Comparison of ENCODE assay signal across 20 cellular contexts in genomic region chr4:101331017-101331416, GRCh38. TPM values are rescaled to one million over a fixed set of nuclear protein-coding genes. Genes with fewer than 3 reads are reported as not detected.
A peak's percentile ranks its signal among the peaks of the same experiment; 100 is the strongest.
DNase-seq lines count a peak whose midpoint lies in the region; ATAC-seq and TF ChIP-seq lines count a peak whose summit lies in the region.
"Had no signal": no experiment of that assay in that cellular context is flagged by ENCODE, and none has a peak within 500 bp of the region (broad histone marks: within the 10 kb centered on the region; RNA-seq: fewer than 3 reads in every experiment).

No MANE protein-coding gene starts in this region.

- H3K36me3 ChIP-seq in HCT116 (ENCODE audit: control insufficient read depth in 1 of 2, insufficient read depth in 2 of 2, low read length in 2 of 2) (no peaks in the 10 kb centered on the region), RWPE2 (ENCODE audit: low read depth) (no peaks in the 10 kb centered on the region; the same call in 1 of the 2 replicates), trophoblast cell (ENCODE audit: control insufficient read depth in 1 of 2, insufficient read depth in 2 of 2, low read length in 2 of 2) (no peaks in the 10 kb centered on the region), neural progenitor cell (no peaks in the 10 kb centered on the region)

- H3K4me1 Mint-ChIP-seq in neural progenitor cell: peaks cover 16% of the 10 kb centered on the region

- H4K8ac ChIP-seq in trophoblast cell (ENCODE audit: low read depth, low read length): no peak overlapping the region

- no peak overlapping the region for H3K23ac ChIP-seq in trophoblast cell (ENCODE audit: low read length)

- H3K14ac ChIP-seq in trophoblast cell (ENCODE audit: low read length): no peak overlapping the region

- H3K9ac ChIP-seq in HCT116 (ENCODE audit: low read length) (no peak overlapping the region), trophoblast cell (ENCODE audit: low read length) (no peak overlapping the region), neural progenitor cell (no peak overlapping the region)

- H3K79me2 ChIP-seq in HCT116 (ENCODE audit: insufficient read depth, low read length) (peaks cover 100% of the 10 kb centered on the region), trophoblast cell (ENCODE audit: control insufficient read depth, insufficient read depth, low read length, poor library complexity) (no peaks in the 10 kb centered on the region), neural progenitor cell (ENCODE audit: low read depth) (peaks cover 81% of the 10 kb centered on the region)

- no peak overlapping the region for H3K27ac ChIP-seq in HCT116 (ENCODE audit: low read depth, low read length)
- H3K27ac ChIP-seq in RWPE2 (ENCODE audit: poor library complexity, severe bottlenecking): peak overlapping the region; percentile 8
- H3K27ac ChIP-seq in trophoblast cell (ENCODE audit: low read depth, low read length): no peak overlapping the region
- H3K27ac ChIP-seq in neural progenitor cell: no peak overlapping the region
- H3K27ac ChIP-seq: HL-60 had no signal

- no peak overlapping the region for H2BK12ac ChIP-seq in trophoblast cell (ENCODE audit: low read length)

- peaks cover 5% of the 10 kb centered on the region for H3F3A ChIP-seq in neural progenitor cell (ENCODE audit: low read depth)

- no peak for TF ChIP-seq RAD21 in HCT116 (IDR thresholded peaks at IDR 0.05; ENCODE audit: low read depth)

- RAD21 ChIA-PET in HCT116 (lab: Charles Lee; ENCODE audit: low non-redundant PET in 1 of 2, low total read pairs in 2 of 2, uncharacterized antibody in 2 of 2, unreplicated experiment in 2 of 2): no interaction called here

- DNase-seq in HCT116 (ENCODE audit: low read depth, low spot score) (no peak), RWPE2 (ENCODE audit: low spot score) (no peak), epithelial cell of esophagus (ENCODE audit: low read depth) (peak; percentile 89), trophoblast cell (peak; percentile 35 to 70), dedifferentiated amniotic fluid mesenchymal stem cell (ENCODE audit: extremely low spot score) (no peak), neural progenitor cell (ENCODE audit: low spot score) (no peak), activated T-cell treated with anti-CD3 and anti-CD28 coated beads for 4 hours (no peak)
- DNase-seq: CD4-positive, CD25-positive, alpha-beta regulatory T cell; H9; KG1; NCI-H1105; NCI-H146; NCI-H2029; NCI-H226; NCI-H510A treated with DMSO at 0.1 percent for 48 hours; NCI-H774; NK-92 treated with Interleukin-12 subunit alpha and Interleukin-12 subunit beta, amount 100 ng/mL, for 24 hours had no signal

- TF ChIP-seq CTCF in HCT116 (IDR thresholded peaks at IDR 0.05 in 2 of 3, conservative IDR thresholded peaks at IDR 0.05 in 1 of 3; ENCODE audit: borderline replicate concordance in 1 of 3, insufficient read depth in 1 of 3, low read depth in 2 of 3, low read length in 2 of 3) (no peak), RWPE2 (IDR thresholded peaks at IDR 0.05; ENCODE audit: poor library complexity, severe bottlenecking) (no peak), epithelial cell of esophagus (IDR thresholded peaks at IDR 0.05; ENCODE audit: insufficient read depth, low read depth, low read length, missing control alignments) (no peak), neural progenitor cell (IDR thresholded peaks at IDR 0.05) (no peak)

- no peak overlapping the region for H3K27ac Mint-ChIP-seq in neural progenitor cell

- no peak overlapping the region for H3K4me2 ChIP-seq in HCT116 (ENCODE audit: low read length)
- H3K4me2 ChIP-seq in trophoblast cell (ENCODE audit: low read length): no peak overlapping the region
- no peak overlapping the region for H3K4me2 ChIP-seq in neural progenitor cell

- H3K4me1 ChIP-seq in HCT116 (ENCODE audit: control insufficient read depth in 1 of 2, insufficient read depth in 2 of 2, low read length in 2 of 2): peaks cover 0 to 2% of the 10 kb centered on the region in 2 experiments; a peak in 2 of 4 replicates
- peaks cover 17% of the 10 kb centered on the region for H3K4me1 ChIP-seq in RWPE2 (ENCODE audit: insufficient read depth, poor library complexity, severe bottlenecking)
- H3K4me1 ChIP-seq in trophoblast cell (ENCODE audit: control insufficient read depth in 1 of 2, insufficient read depth in 2 of 2, low read length in 2 of 2): no peaks in the 10 kb centered on the region
- peaks cover 36% of the 10 kb centered on the region for H3K4me1 ChIP-seq in neural progenitor cell

- TF ChIP-seq POLR2A in HCT116 (IDR thresholded peaks at IDR 0.05; ENCODE audit: borderline replicate concordance, extremely low read depth, insufficient read depth, insufficient read length): no peak

- H2AK5ac ChIP-seq in trophoblast cell (ENCODE audit: low read length): no peak overlapping the region

- no peak overlapping the region for H2AFZ ChIP-seq in HCT116 (ENCODE audit: low read depth, low read length, poor library complexity, severe bottlenecking)
- H2AFZ ChIP-seq in trophoblast cell (ENCODE audit: insufficient read depth, low read length, poor library complexity): no peak overlapping the region
- H2AFZ ChIP-seq in neural progenitor cell (replicated peaks): no peak overlapping the region

- no peak overlapping the region for H3K4me3 Mint-ChIP-seq in neural progenitor cell
- H3K4me3 Mint-ChIP-seq: CD4-positive, CD25-positive, alpha-beta regulatory T cell; H9 had no signal

- no peaks in the 10 kb centered on the region for H3K79me1 ChIP-seq in trophoblast cell (ENCODE audit: low read length)

- WGBS in trophoblast cell (ENCODE audit: extremely low coverage, insufficient coverage, insufficient read length): no CpG with 5 or more reads among the region's 1 CpG

- H3K9me3 ChIP-seq in HCT116 (ENCODE audit: control insufficient read depth in 1 of 2, insufficient read depth in 1 of 2, low read depth in 1 of 2, low read length in 2 of 2): no peaks in the 10 kb centered on the region
- H3K9me3 ChIP-seq in RWPE2 (ENCODE audit: severe bottlenecking): no peaks in the 10 kb centered on the region
- H3K9me3 ChIP-seq in trophoblast cell (ENCODE audit: insufficient read depth, low read depth, low read length): no peaks in the 10 kb centered on the region
- H3K9me3 ChIP-seq in neural progenitor cell (ENCODE audit: low read depth): no peaks in the 10 kb centered on the region

- no peak overlapping the region for H3K18ac ChIP-seq in trophoblast cell (ENCODE audit: low read length)

- no peak overlapping the region for H2BK5ac ChIP-seq in trophoblast cell (ENCODE audit: low read depth, low read length, poor library complexity)

- H3K27me3 Mint-ChIP-seq in neural progenitor cell (ENCODE audit: insufficient read depth, low read depth): no peaks in the 10 kb centered on the region
- H3K27me3 Mint-ChIP-seq: CD4-positive, CD25-positive, alpha-beta regulatory T cell had no signal

- no peak overlapping the region for H3K4me3 ChIP-seq in HCT116 (replicated peaks in 1 of 2; ENCODE audit: low read depth in 1 of 2, low read length in 2 of 2)
- no peak overlapping the region for H3K4me3 ChIP-seq in RWPE2 (ENCODE audit: severe bottlenecking)
- H3K4me3 ChIP-seq in epithelial cell of esophagus (ENCODE audit: low read length): no peak overlapping the region
- H3K4me3 ChIP-seq in trophoblast cell (ENCODE audit: low read depth, low read length): no peak overlapping the region
- H3K4me3 ChIP-seq in neural progenitor cell: no peak overlapping the region
- H3K4me3 ChIP-seq: GM12878 had no signal

- ATAC-seq in HCT116 (no peak), RWPE2 (ENCODE audit: low read depth) (peak; percentile 87)
- ATAC-seq: GM12878, Panc1 had no signal

- intact Hi-C loops in HCT116 (cut with micrococcal nuclease): no loop called here

- H4K20me1 ChIP-seq in HCT116 (ENCODE audit: insufficient read depth): peaks cover 3% of the 10 kb centered on the region; the same call in 1 of the 2 replicates
- H4K20me1 ChIP-seq in neural progenitor cell (ENCODE audit: low read depth): peaks cover 6% of the 10 kb centered on the region

- H4K12ac ChIP-seq in trophoblast cell (ENCODE audit: low read depth, low read length): no peak overlapping the region

- H2BK120ac ChIP-seq in trophoblast cell (ENCODE audit: insufficient read depth, low read length, poor library complexity): no peak overlapping the region

- POLR2A ChIA-PET in HCT116 (lab: Charles Lee): interaction anchor here (1.0 kb wide), 1 partner anchor 17 kb away, joined by 4 read pairs; the partner anchor contains the start of gene PPP3CA

- no peak overlapping the region for H4K91ac ChIP-seq in trophoblast cell (ENCODE audit: low read depth, low read length)

- BruUV-seq in HCT116 (replicated peaks; lab: Mats Ljungman, UMichigan): no TSS peak

- peaks cover 3% of the 10 kb centered on the region for H3K36me3 Mint-ChIP-seq in neural progenitor cell
- H3K36me3 Mint-ChIP-seq: CD4-positive, CD25-positive, alpha-beta regulatory T cell had no signal

- H3K9me2 ChIP-seq in HCT116 (ENCODE audit: insufficient read depth): no peaks in the 10 kb centered on the region

- H3K27me3 ChIP-seq in HCT116 (ENCODE audit: insufficient read depth, low read length) (no peaks in the 10 kb centered on the region), RWPE2 (ENCODE audit: insufficient read depth, poor library complexity, severe bottlenecking) (no peaks in the 10 kb centered on the region), trophoblast cell (ENCODE audit: insufficient read depth, low read length) (no peaks in the 10 kb centered on the region), neural progenitor cell (no peaks in the 10 kb centered on the region)

- peaks cover 3% of the 10 kb centered on the region for H3K9me3 Mint-ChIP-seq in neural progenitor cell
- H3K9me3 Mint-ChIP-seq: CD4-positive, CD25-positive, alpha-beta regulatory T cell; H9 had no signal

- CTCF ChIA-PET in HCT116 (lab: Charles Lee): no interaction called here

- no peak overlapping the region for H3K4ac ChIP-seq in trophoblast cell (ENCODE audit: low read depth, low read length)

TF ChIP-seq in HCT116, 20 proteins besides CTCF, POLR2A, EP300 and RAD21:
- TF ChIP-seq FOSL1 (IDR thresholded peaks at IDR 0.05; ENCODE audit: low read depth) (peak; percentile 29; the same call in 1 of the 2 replicates), ZFX (IDR thresholded peaks at IDR 0.05) (no peak)

RNA-seq across cellular contexts. Expression of gene PPP3CA, which starts 16.3 kb away (rescaled TPM):
- total RNA-seq in HCT116 (2021; ENCODE audit: unreplicated experiment): 133 TPM
- 34.1 and 53.4 TPM in 2 replicates for polyA plus RNA-seq in HCT116 (2012)
- polyA plus RNA-seq in trophoblast cell (2013): 28.0 TPM in 2 replicates
- 33.6 and 38.4 TPM in 2 replicates for total RNA-seq in neural progenitor cell (ENCODE audit: low replicate concordance)

Comparison
In these comparisons a context has a peak if more than half of its experiments do, and no peak if none do; other contexts are left out.
1. DNase-seq: peak in epithelial cell of esophagus (single experiment) and trophoblast cell (2 of 2); none in HCT116 (single experiment), RWPE2 (single experiment), dedifferentiated amniotic fluid mesenchymal stem cell (single experiment), neural progenitor cell (single experiment) and activated T-cell treated with anti-CD3 and anti-CD28 coated beads for 4 hours (single experiment).